8 cellular contexts compared by ENCODE assay signal in genomic region chr16:84649511-84649861, GRCh38. TPM values are rescaled to one million over a fixed set of nuclear protein-coding genes. Genes with fewer than 3 reads are reported as not detected.
DNase-seq lines count a peak whose midpoint lies in the region; ATAC-seq and TF ChIP-seq lines count a peak whose summit lies in the region.

No MANE protein-coding gene starts in this region.

- H3K27me3 Mint-ChIP-seq in activated naive CD8-positive, alpha-beta T cell treated with anti-CD3 and anti-CD28 coated beads, Interleukin-2, amount 10 ng/mL, durations not matched to agents 7 days and 5 days: peaks cover 19% of the 10 kb centered on the region

- peaks cover 34% of the 10 kb centered on the region for H3K4me1 Mint-ChIP-seq in activated naive CD8-positive, alpha-beta T cell treated with anti-CD3 and anti-CD28 coated beads, Interleukin-2, amount 10 ng/mL, durations not matched to agents 7 days and 5 days

- peak overlapping the region; percentile 77 for H3K4me3 Mint-ChIP-seq in activated naive CD8-positive, alpha-beta T cell treated with anti-CD3 and anti-CD28 coated beads, Interleukin-2, amount 10 ng/mL, durations not matched to agents 7 days and 5 days

- H3K27ac ChIP-seq in HEK293 (ENCODE audit: extremely low read depth, low read depth, low read length) (no peak overlapping the region), iPS-20b (ENCODE audit: low read length) (no peak overlapping the region), spleen (peak overlapping the region; percentile 66 to 96 (median 87))

- WGBS in spleen, 5 donors: 66 to 84% (median 73%) methylated on average over 11 of the region's 11 CpGs

- H3K9ac ChIP-seq in iPS-20b (ENCODE audit: low read depth, low read length): no peak overlapping the region

- H3K9me3 ChIP-seq in HEK293 (ENCODE audit: control insufficient read depth, insufficient read depth, low read depth, low read length): no peaks in the 10 kb centered on the region
- no peaks in the 10 kb centered on the region for H3K9me3 ChIP-seq in iPS-20b (ENCODE audit: insufficient read depth, low read depth, low read length)
- H3K9me3 ChIP-seq in spleen: no peaks in the 10 kb centered on the region

- POLR2A ChIA-PET in HEK293 (lab: Yijun Ruan, JAX): interaction anchor here (1.5 kb wide), 1 partner anchor 71 kb away, joined by 3 read pairs; no protein-coding TSS in a partner anchor
- POLR2A ChIA-PET in activated naive CD8-positive, alpha-beta T cell treated with anti-CD3 and anti-CD28 coated beads, Interleukin-2, amount 10 ng/mL, durations not matched to agents 7 days and 5 days (lab: Charles Lee): interaction anchor here (1.1 to 1.4 kb wide), 2 partner anchors 8 to 134 kb away, joined by 4 read pairs; no protein-coding TSS in a partner anchor

- H3K4me3 ChIP-seq in HEK293 (ENCODE audit: low read depth, low read length) (peak overlapping the region; percentile 56), iPS-20b (ENCODE audit: low read length) (peak overlapping the region; percentile 68), spleen (peak overlapping the region; percentile 64 to 85 (median 72))

- H3K36me3 Mint-ChIP-seq in activated naive CD8-positive, alpha-beta T cell treated with anti-CD3 and anti-CD28 coated beads, Interleukin-2, amount 10 ng/mL, durations not matched to agents 7 days and 5 days: peaks cover 35% of the 10 kb centered on the region

- CTCF ChIA-PET in HEK293 (lab: Yijun Ruan, JAX): interaction anchor here (1.1 to 2.8 kb wide), 3 partner anchors 23 to 105 kb away, joined by 3 to 13 read pairs (median 4); no protein-coding TSS in a partner anchor

- intact Hi-C loops in spleen (cut with DNase I; ENCODE audit: low total_unique reads): no loop called here

- H3K9me3 Mint-ChIP-seq in activated naive CD8-positive, alpha-beta T cell treated with anti-CD3 and anti-CD28 coated beads, Interleukin-2, amount 10 ng/mL, durations not matched to agents 7 days and 5 days: peaks cover 2% of the 10 kb centered on the region

- H3K27ac Mint-ChIP-seq in activated naive CD8-positive, alpha-beta T cell treated with anti-CD3 and anti-CD28 coated beads, Interleukin-2, amount 10 ng/mL, durations not matched to agents 7 days and 5 days: peak overlapping the region; percentile 63

- TF ChIP-seq CTCF in HEK293 (tag by site-specific recombination; IDR thresholded peaks at IDR 0.05) (no peak), spleen (IDR thresholded peaks at IDR 0.05 in 8 of 11, conservative IDR thresholded peaks at IDR 0.05 in 3 of 11) (no peak)

- no peak for TF ChIP-seq POLR2A in spleen (IDR thresholded peaks at IDR 0.05)

- H3K4me1 ChIP-seq in HEK293 (ENCODE audit: control insufficient read depth, insufficient read depth, low read length) (no peaks in the 10 kb centered on the region), iPS-20b (ENCODE audit: insufficient read depth, low read length) (no peaks in the 10 kb centered on the region), spleen (peaks cover 12 to 81% (median 35%) of the 10 kb centered on the region in 6 donors)

- H3K36me3 ChIP-seq in HEK293 (ENCODE audit: control insufficient read depth in 2 of 2, insufficient read depth in 1 of 2, low read length in 2 of 2) (peaks cover 4 to 38% of the 10 kb centered on the region in 2 experiments; a peak in 2 of 3 replicates), iPS-20b (ENCODE audit: insufficient read depth, low read depth, low read length) (peaks cover 19% of the 10 kb centered on the region), spleen (peaks cover 0 to 42% (median 37%) of the 10 kb centered on the region in 6 donors)

- no peak for DNase-seq in activated naive CD8-positive, alpha-beta T cell treated with anti-CD3 and anti-CD28 coated beads, Interleukin-2, amount 10 ng/mL, durations not matched to agents 7 days and 5 days
- DNase-seq in spleen: no peak
- DNase-seq in SIG-M5 (lab: John Stamatoyannopoulos, UW): no peak
- no peak for DNase-seq in Kasumi-1 (lab: John Stamatoyannopoulos, UW)
- DNase-seq in H4 (ENCODE audit: low spot score): no peak

- no peak for ATAC-seq in activated naive CD8-positive, alpha-beta T cell treated with anti-CD3 and anti-CD28 coated beads, Interleukin-2, amount 10 ng/mL, durations not matched to agents 7 days and 5 days (ENCODE audit: low read depth)
- no peak for ATAC-seq in HG02763 (IDR thresholded peaks at IDR 0.05; ENCODE audit: unreplicated experiment)

- H3K27me3 ChIP-seq in iPS-20b (ENCODE audit: insufficient read depth, low read length) (peaks cover 23% of the 10 kb centered on the region), spleen (replicated peaks in 1 of 7) (no peaks in the 10 kb centered on the region)

TF ChIP-seq in HEK293, 187 proteins besides CTCF, POLR2A, EP300 and RAD21:
- TF ChIP-seq GLIS2 (tag by site-specific recombination; IDR thresholded peaks at IDR 0.05) (no peak), ZNF324 (tag by site-specific recombination; IDR thresholded peaks at IDR 0.05) (no peak), ZNF341 (tag by site-specific recombination; IDR thresholded peaks at IDR 0.05; ENCODE audit: low read depth) (peak; percentile 6; the same call in 1 of the 2 replicates)

RNA-seq across cellular contexts. Expression of gene KLHL36, which starts 1.2 kb away (rescaled TPM):
- total RNA-seq in activated naive CD8-positive, alpha-beta T cell treated with anti-CD3 and anti-CD28 coated beads, Interleukin-2, amount 10 ng/mL, durations not matched to agents 7 days and 5 days: 10 to 100 TPM; 66.8 to 72.6 TPM
- 10 to 100 TPM; 63.8 to 93.6 (median 73.6) TPM for total RNA-seq in spleen
- 10 to 100 TPM; 17.8 to 32.7 (median 24.8) TPM for polyA plus RNA-seq in spleen
- 19.2 and 23.5 TPM in 2 replicates for total RNA-seq in H4 (2014; rRNA removed; shearing (Covaris generic))

RNA-seq across cellular contexts. Expression of gene COTL1, which starts 31.6 kb away (rescaled TPM):
- 100 to 1,000 TPM; 657 to 664 TPM for total RNA-seq in activated naive CD8-positive, alpha-beta T cell treated with anti-CD3 and anti-CD28 coated beads, Interleukin-2, amount 10 ng/mL, durations not matched to agents 7 days and 5 days
- total RNA-seq in spleen: 100 to 1,000 TPM; 284 to 655 (median 457) TPM
- 100 to 1,000 TPM; 298 to 449 (median 303) TPM for polyA plus RNA-seq in spleen
- total RNA-seq in H4 (2014; rRNA removed; shearing (Covaris generic)): 197 and 232 TPM in 2 replicates

RNA-seq across cellular contexts. Expression of gene USP10, which starts 50.3 kb away (rescaled TPM):
- 10 to 100 TPM; 75.2 to 75.8 TPM for total RNA-seq in activated naive CD8-positive, alpha-beta T cell treated with anti-CD3 and anti-CD28 coated beads, Interleukin-2, amount 10 ng/mL, durations not matched to agents 7 days and 5 days
- total RNA-seq in spleen: 100 to 1,000 TPM in 1 of 7 donors, 10 to 100 TPM in 6; 76.7 to 105 (median 87.7) TPM
- polyA plus RNA-seq in spleen: 10 to 100 TPM; 28.1 to 36.5 (median 36.3) TPM
- total RNA-seq in H4 (2014; rRNA removed; shearing (Covaris generic)): 48.5 and 79.5 TPM in 2 replicates

Comparison
In these comparisons a context has a peak if more than half of its experiments do, and no peak if none do; other contexts are left out.
1. H3K27ac ChIP-seq: peak in spleen (8 of 8); none in HEK293 (single experiment) and iPS-20b (single experiment).
2. Peak in every context shown above with its lines, with median percentiles within 50 percentile points of each other: H3K4me3 ChIP-seq.